In the genomic region with DNA sequence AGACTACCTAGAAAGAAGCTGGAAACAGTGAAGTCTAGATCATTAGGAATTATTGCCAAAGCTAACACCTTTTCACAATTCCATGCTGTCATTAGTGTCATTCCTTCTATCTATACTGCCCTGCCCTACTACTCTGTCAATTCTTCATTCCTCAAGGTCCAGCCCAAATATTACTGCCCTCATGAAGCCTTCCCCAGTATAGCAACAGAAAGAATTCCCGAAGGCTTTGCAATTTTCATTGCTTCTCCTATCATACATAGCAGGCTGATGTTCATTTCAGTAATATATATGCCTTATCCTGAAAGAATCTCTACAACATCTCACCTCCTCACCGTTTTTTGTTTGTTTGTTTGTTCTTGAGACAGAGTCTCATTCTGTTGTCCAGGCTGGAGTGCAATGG, we compare ENCODE assay signal across 26 cellular contexts.
"Had no signal": no experiment of that assay in that cellular context is flagged by ENCODE, and none has a peak within 500 bp of the region (broad histone marks: within the 10 kb centered on the region; RNA-seq: fewer than 3 reads in every experiment).

No MANE protein-coding gene starts in this region.

- H2AFZ ChIP-seq: neural progenitor cell, parathyroid adenoma had no signal

- H3K4me1 ChIP-seq: parathyroid adenoma, uterus had no signal

- H3K4me2 ChIP-seq: neural progenitor cell had no signal

- H3K27ac ChIP-seq: neural progenitor cell, ovary, parathyroid adenoma, psoas muscle, right lobe of liver, sigmoid colon, stomach, suprapubic skin, testis, tibial nerve, upper lobe of right lung had no signal

- H3K9ac ChIP-seq: neural progenitor cell, parathyroid adenoma had no signal

- H3K27me3 ChIP-seq: neural progenitor cell, ovary, right lobe of liver, sigmoid colon, stomach, suprapubic skin, testis, tibial nerve, upper lobe of right lung, uterus had no signal

- ATAC-seq: naive thymus-derived CD4-positive, alpha-beta T cell; natural killer cell; psoas muscle; right cardiac atrium; right lobe of liver; stimulated activated effector memory CD8-positive, alpha-beta T cell treated with anti-CD3 and anti-CD28 coated beads, Interleukin-12 subunit alpha, Interleukin-12 subunit beta, amount 100 ng/mL, for 72 hours; stimulated activated naive B cell treated with anti-CD40 and anti-IgM and Interleukin-4, amounts not matched to agents 10 μg/mL and 1 μg/mL and 100 μg/mL, for 72 hours; upper lobe of right lung had no signal

- H3K79me2 ChIP-seq: parathyroid adenoma had no signal

- DNase-seq: naive thymus-derived CD4-positive, alpha-beta T cell; natural killer cell; occipital lobe; ovary; posterior cingulate gyrus; psoas muscle; right cardiac atrium; right lobe of liver; sigmoid colon; small intestine; stimulated activated CD4-positive, alpha-beta T cell treated with anti-CD3 and anti-CD28 coated beads, Interleukin-15, amount 100 ng/mL, for 24 hours; stimulated activated CD4-positive, alpha-beta T cell treated with anti-CD3 and anti-CD28 coated beads, Interleukin-2, amount 100 ng/mL, for 24 hours; stimulated activated CD4-positive, alpha-beta T cell treated with anti-CD3 and anti-CD28 coated beads, Interleukin-2, amount 100 ng/mL, for 48 hours; stimulated activated CD4-positive, alpha-beta T cell treated with anti-CD3 and anti-CD28 coated beads, Interleukin-4, amount 100 ng/mL, for 24 hours; stimulated activated naive B cell treated with anti-CD40 and anti-IgM and Interleukin-4, amounts not matched to agents 10 μg/mL and 1 μg/mL and 100 μg/mL, for 72 hours; stimulated activated naive CD4-positive, alpha-beta T cell treated with Interleukin-2 at 50 U/mL for 16 hours; stomach; substantia nigra; testis; upper lobe of right lung; uterus had no signal

- H3K4me3 ChIP-seq: neural progenitor cell, ovary, psoas muscle, right lobe of liver, sigmoid colon, stomach, suprapubic skin, testis, tibial nerve, upper lobe of right lung, uterus had no signal

- H3K36me3 ChIP-seq: neural progenitor cell, ovary, right lobe of liver, sigmoid colon, stomach, suprapubic skin, tibial nerve, upper lobe of right lung, uterus had no signal

- H3K9me3 ChIP-seq: ovary, psoas muscle, right lobe of liver, sigmoid colon, stomach, suprapubic skin, testis, tibial nerve, upper lobe of right lung, uterus had no signal
